Comparison of ENCODE assay signal across 8 cellular contexts in the genomic region with DNA sequence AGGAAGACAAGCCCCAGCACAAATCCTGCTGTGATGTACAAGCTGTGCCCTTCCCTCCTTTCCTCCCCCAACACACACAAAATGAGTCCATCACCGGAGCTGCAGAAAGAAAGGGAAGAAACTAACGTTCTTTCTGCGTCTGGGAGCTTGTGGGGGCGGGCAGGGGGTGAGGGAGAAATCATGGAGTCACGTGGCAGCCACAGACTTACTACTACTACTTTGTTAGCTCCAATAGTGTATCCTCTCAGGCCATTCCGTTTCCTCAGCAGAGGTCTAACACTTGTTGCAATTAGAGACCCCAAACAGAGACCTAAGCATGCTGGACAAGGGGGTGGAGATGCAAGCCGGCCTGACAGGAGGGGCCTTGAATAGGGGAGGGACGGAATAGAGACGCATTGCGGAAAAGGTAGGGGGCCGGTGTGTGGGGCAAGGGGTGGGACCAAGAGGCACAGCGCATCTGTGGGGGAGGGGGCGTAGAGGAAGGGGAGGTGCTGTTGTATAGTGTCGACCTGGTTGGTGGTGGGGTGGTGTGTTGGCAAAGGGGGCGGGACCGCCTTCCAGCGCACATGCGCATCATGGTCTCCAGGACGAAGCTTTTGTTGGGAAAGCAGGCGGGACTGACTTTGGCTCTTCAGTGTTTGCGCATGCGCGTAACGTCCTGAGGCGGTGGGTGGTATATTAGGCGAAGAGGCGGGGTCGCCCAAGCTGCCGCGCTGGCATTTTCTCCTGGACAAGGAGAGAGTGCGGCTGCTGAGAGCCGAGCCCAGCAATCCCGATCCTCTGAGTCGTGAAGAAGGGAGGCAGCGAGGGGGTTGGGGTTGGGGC. TPM values are rescaled to one million over a fixed set of nuclear protein-coding genes. Genes with fewer than 3 reads are reported as not detected.
DNase-seq lines count a peak whose midpoint lies in the region; ATAC-seq and TF ChIP-seq lines count a peak whose summit lies in the region.

A gene with protein sequence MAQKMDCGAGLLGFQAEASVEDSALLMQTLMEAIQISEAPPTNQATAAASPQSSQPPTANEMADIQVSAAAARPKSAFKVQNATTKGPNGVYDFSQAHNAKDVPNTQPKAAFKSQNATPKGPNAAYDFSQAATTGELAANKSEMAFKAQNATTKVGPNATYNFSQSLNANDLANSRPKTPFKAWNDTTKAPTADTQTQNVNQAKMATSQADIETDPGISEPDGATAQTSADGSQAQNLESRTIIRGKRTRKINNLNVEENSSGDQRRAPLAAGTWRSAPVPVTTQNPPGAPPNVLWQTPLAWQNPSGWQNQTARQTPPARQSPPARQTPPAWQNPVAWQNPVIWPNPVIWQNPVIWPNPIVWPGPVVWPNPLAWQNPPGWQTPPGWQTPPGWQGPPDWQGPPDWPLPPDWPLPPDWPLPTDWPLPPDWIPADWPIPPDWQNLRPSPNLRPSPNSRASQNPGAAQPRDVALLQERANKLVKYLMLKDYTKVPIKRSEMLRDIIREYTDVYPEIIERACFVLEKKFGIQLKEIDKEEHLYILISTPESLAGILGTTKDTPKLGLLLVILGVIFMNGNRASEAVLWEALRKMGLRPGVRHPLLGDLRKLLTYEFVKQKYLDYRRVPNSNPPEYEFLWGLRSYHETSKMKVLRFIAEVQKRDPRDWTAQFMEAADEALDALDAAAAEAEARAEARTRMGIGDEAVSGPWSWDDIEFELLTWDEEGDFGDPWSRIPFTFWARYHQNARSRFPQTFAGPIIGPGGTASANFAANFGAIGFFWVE (plus strand): TSS at position 703 of the 825 bp plus-strand sequence. CDS start 682 bp downstream, outside the sequence.

- H3K4me1 ChIP-seq in foreskin keratinocyte (no peaks in the 10 kb centered on the region), stomach smooth muscle (ENCODE audit: control insufficient read depth, insufficient read depth, low read length) (peaks cover 20% of the 10 kb centered on the region)

- H3K4me3 ChIP-seq in Jurkat, Clone E6-1 (ENCODE audit: low read length), result peak within 1 kb of the TSS; percentile 75
- peak within 1 kb of the TSS; percentile 78 to 79 for H3K4me3 ChIP-seq in stomach smooth muscle (ENCODE audit: low read length in 2 of 2)

- H3K36me3 ChIP-seq in stomach smooth muscle (ENCODE audit: control insufficient read depth in 2 of 2, insufficient read depth in 2 of 2, low read length in 2 of 2), result peaks cover 2 to 3% of the 10 kb centered on the region in 2 donors

- peak within 1 kb of the TSS; percentile 71 for H3K27ac ChIP-seq in foreskin keratinocyte
- peak within 1 kb of the TSS; percentile 69 for H3K27ac ChIP-seq in stomach smooth muscle (ENCODE audit: low read length)

- H3K27me3 ChIP-seq in foreskin keratinocyte, result no peaks in the 10 kb centered on the region
- H3K27me3 ChIP-seq in stomach smooth muscle (ENCODE audit: control insufficient read depth in 1 of 2, insufficient read depth in 2 of 2, low read length in 2 of 2), result peaks cover 0 to 7% of the 10 kb centered on the region in 2 donors

- DNase-seq in DMS 273 (lab: John Stamatoyannopoulos, UW; ENCODE audit: unreplicated experiment) (peak; percentile 96), SHP77 treated with DMSO at 0.1 percent for 48 hours (lab: John Stamatoyannopoulos, UW) (peak; percentile 69), foreskin keratinocyte (peak; percentile 61 to 80), neural crest cell (ENCODE audit: low read depth, low spot score) (peak; percentile 81)
- DNase-seq in Jurkat, Clone E6-1 (ENCODE audit: low read depth, low spot score), result peak; percentile 94
- peak; percentile 17 to 63 (median 46) for DNase-seq in activated naive CD4-positive, alpha-beta T cell (lab: John Stamatoyannopoulos, UW)

- H3K4me3 Mint-ChIP-seq in neural crest cell, result peak within 1 kb of the TSS; percentile 94

- ATAC-seq in GM21528 (IDR thresholded peaks at IDR 0.05; ENCODE audit: low FRiP score, unreplicated experiment), result peak; percentile 71
- peak; percentile 92 for ATAC-seq in foreskin keratinocyte

- TF ChIP-seq CTCF in foreskin keratinocyte (conservative IDR thresholded peaks at IDR 0.05), result no peak
- TF ChIP-seq CTCF in neural crest cell (conservative IDR thresholded peaks at IDR 0.05), result no peak

- H3K9me3 Mint-ChIP-seq in neural crest cell, result no peaks in the 10 kb centered on the region

- H3K4me1 Mint-ChIP-seq in neural crest cell, result peaks cover 42% of the 10 kb centered on the region

- H3K27me3 Mint-ChIP-seq in neural crest cell (ENCODE audit: low read depth), result peaks cover 3% of the 10 kb centered on the region

- H3K27ac Mint-ChIP-seq in neural crest cell (ENCODE audit: unreplicated experiment), result peak within 1 kb of the TSS; percentile 87

- H3K9me3 ChIP-seq in stomach smooth muscle (ENCODE audit: control insufficient read depth in 2 of 2, low read length in 2 of 2), result no peaks in the 10 kb centered on the region

- H3K9ac ChIP-seq in stomach smooth muscle (ENCODE audit: low read length in 2 of 2), result peak within 1 kb of the TSS; percentile 66 to 78

- H3K36me3 Mint-ChIP-seq in neural crest cell (ENCODE audit: low read depth), result peaks cover 21% of the 10 kb centered on the region

RNA-seq across cellular contexts. Expression of the gene that starts here (rescaled TPM):
- polyA plus RNA-seq in Jurkat, Clone E6-1 (2012; ENCODE audit: insufficient read depth, insufficient read length), result 159 TPM
- 93.7 and 111 TPM in 2 replicates for total RNA-seq in foreskin keratinocyte
- 77.5 and 91.0 TPM in 2 replicates for polyA plus RNA-seq in foreskin keratinocyte
- total RNA-seq in neural crest cell, result 237 and 246 TPM in 2 replicates

Comparison
In these comparisons a context has a peak if more than half of its experiments do, and no peak if none do; other contexts are left out.
1. Peak in every context shown above with its lines: DNase-seq, ATAC-seq, H3K4me3 ChIP-seq and H3K27ac ChIP-seq.